Comparison of ENCODE assay signal across 16 cellular contexts in genomic region chr2:9800639-9800974, GRCh38. TPM values are rescaled to one million over a fixed set of nuclear protein-coding genes. Genes with fewer than 3 reads are reported as not detected.
DNase-seq lines count a peak whose midpoint lies in the region; ATAC-seq and TF ChIP-seq lines count a peak whose summit lies in the region.
"Had no signal": no experiment of that assay in that cellular context is flagged by ENCODE, and none has a peak within 500 bp of the region (broad histone marks: within the 10 kb centered on the region; RNA-seq: fewer than 3 reads in every experiment).

No MANE protein-coding gene starts in this region.

- no peak overlapping the region; the same call in 1 of the 2 replicates for H3K4me3 ChIP-seq in ACC112 (ENCODE audit: low read depth, low read length)
- no peak overlapping the region for H3K4me3 ChIP-seq in NT2/D1 (ENCODE audit: insufficient read length, low read depth)
- no peak overlapping the region for H3K4me3 ChIP-seq in effector memory CD4-positive, alpha-beta T cell (ENCODE audit: insufficient read depth, low read depth, low read length, poor library complexity, severe bottlenecking)
- no peak overlapping the region for H3K4me3 ChIP-seq in HAP-1
- H3K4me3 ChIP-seq: upper lobe of right lung had no signal

- no peaks in the 10 kb centered on the region for H3K9me3 Mint-ChIP-seq in neural crest cell
- H3K9me3 Mint-ChIP-seq: activated T-helper 2 cell treated with anti-CD3 and anti-CD28 coated beads, Interferon-gamma antibody, Interleukin-2, Interleukin-4, amounts not matched to agents 10 μg/mL and 5 μg/mL and 100 μg/mL, durations not matched to agents 14 hours and 24 hours and 36 hours; T-helper 2 cell treated with Interferon-gamma antibody and Interleukin-4, amounts not matched to agents 5 μg/mL and 100 μg/mL, for 36 hours had no signal

- H3K27me3 Mint-ChIP-seq in neural crest cell (ENCODE audit: low read depth), result no peaks in the 10 kb centered on the region

- peak overlapping the region; percentile 92 for H3K27ac ChIP-seq in ACC112 (ENCODE audit: low read depth, low read length)
- H3K27ac ChIP-seq in effector memory CD4-positive, alpha-beta T cell (ENCODE audit: insufficient read depth, low read length, poor library complexity, severe bottlenecking), result peak overlapping the region; percentile 81

- no peak overlapping the region for H3K4me3 Mint-ChIP-seq in neural crest cell

- in situ Hi-C loops in HAP-1 (cut with MboI; ENCODE audit: low sequenced_read_pairs), result loop anchor here (10.0 kb wide), 1 partner anchor 624 kb away; no protein-coding TSS in a partner anchor

- H3K9me3 ChIP-seq in NT2/D1 (ENCODE audit: insufficient read depth, low read length) (no peaks in the 10 kb centered on the region), HAP-1 (no peaks in the 10 kb centered on the region)
- H3K9me3 ChIP-seq in effector memory CD4-positive, alpha-beta T cell (ENCODE audit: control insufficient read depth, low read length), result no peaks in the 10 kb centered on the region
- H3K9me3 ChIP-seq: upper lobe of right lung had no signal

- no peaks in the 10 kb centered on the region for H3K27me3 ChIP-seq in ACC112 (ENCODE audit: insufficient read depth, low read length)
- no peaks in the 10 kb centered on the region for H3K27me3 ChIP-seq in NT2/D1 (ENCODE audit: insufficient read depth, insufficient read length)
- H3K27me3 ChIP-seq in effector memory CD4-positive, alpha-beta T cell (replicated peaks; ENCODE audit: control insufficient read depth, insufficient read depth, low read length, poor library complexity, severe bottlenecking), result no peaks in the 10 kb centered on the region
- H3K27me3 ChIP-seq in HAP-1 (ENCODE audit: low read depth), result no peaks in the 10 kb centered on the region
- H3K27me3 ChIP-seq: upper lobe of right lung had no signal

- TF ChIP-seq CTCF in neural crest cell (conservative IDR thresholded peaks at IDR 0.05), result no peak

- H3K9ac ChIP-seq in NT2/D1 (ENCODE audit: insufficient read length, low read depth), result peak overlapping the region; percentile 8

- no peak for ATAC-seq in GM18867 (IDR thresholded peaks at IDR 0.05; ENCODE audit: unreplicated experiment)

- H3K27ac Mint-ChIP-seq in neural crest cell (ENCODE audit: unreplicated experiment), result peak overlapping the region; percentile 50
- H3K27ac Mint-ChIP-seq: activated T-helper 2 cell treated with anti-CD3 and anti-CD28 coated beads, Interferon-gamma antibody, Interleukin-2, Interleukin-4, amounts not matched to agents 10 μg/mL and 5 μg/mL and 100 μg/mL, durations not matched to agents 14 hours and 24 hours and 36 hours had no signal

- H3K79me2 ChIP-seq in ACC112 (ENCODE audit: control insufficient read depth, insufficient read depth, low read length, unreplicated experiment), result no peaks in the 10 kb centered on the region

- H3K4me1 ChIP-seq in ACC112 (ENCODE audit: control insufficient read depth, insufficient read depth, low read length, unreplicated experiment) (peaks cover 43% of the 10 kb centered on the region), NT2/D1 (ENCODE audit: insufficient read depth, insufficient read length) (peaks cover 18% of the 10 kb centered on the region), HAP-1 (peaks cover 8% of the 10 kb centered on the region; the same call in 1 of the 2 replicates)
- peaks cover 36% of the 10 kb centered on the region for H3K4me1 ChIP-seq in effector memory CD4-positive, alpha-beta T cell (ENCODE audit: control insufficient read depth, insufficient read depth, low read length, poor library complexity, severe bottlenecking)

- no peak overlapping the region for H2AFZ ChIP-seq in ACC112 (ENCODE audit: low read length, unreplicated experiment)

- no peaks in the 10 kb centered on the region for H3K36me3 ChIP-seq in ACC112 (ENCODE audit: insufficient read depth, low read length)
- H3K36me3 ChIP-seq in NT2/D1 (ENCODE audit: insufficient read depth, insufficient read length, low read length), result no peaks in the 10 kb centered on the region
- no peaks in the 10 kb centered on the region for H3K36me3 ChIP-seq in effector memory CD4-positive, alpha-beta T cell (ENCODE audit: control insufficient read depth, insufficient read depth, low read length)
- H3K36me3 ChIP-seq in HAP-1 (replicated peaks), result no peaks in the 10 kb centered on the region
- H3K36me3 ChIP-seq: upper lobe of right lung had no signal

- no peaks in the 10 kb centered on the region for H3K36me3 Mint-ChIP-seq in neural crest cell (ENCODE audit: low read depth)

- H3K4me1 Mint-ChIP-seq in neural crest cell, result peaks cover 30% of the 10 kb centered on the region

- DNase-seq in NT2/D1 (ENCODE audit: low read depth, low spot score), result no peak
- no peak for DNase-seq in effector memory CD4-positive, alpha-beta T cell
- no peak for DNase-seq in neural crest cell (ENCODE audit: low read depth, low spot score)
- no peak for DNase-seq in HAP-1 (ENCODE audit: low spot score in 2 of 2)
- no peak for DNase-seq in globus pallidus (ENCODE audit: low spot score)
- no peak for DNase-seq in NCI-H2171 treated with DMSO at 0.1 percent for 48 hours (lab: John Stamatoyannopoulos, UW)
- DNase-seq: DMS79, KBM-7, NCI-H1436 treated with DMSO at 0.1 percent for 48 hours, NCI-H446 treated with DMSO at 0.1 percent for 48 hours, occipital lobe had no signal

RNA-seq across cellular contexts. Expression of gene TAF1B, which starts 42.7 kb away (rescaled TPM):
- 35.7 and 36.8 TPM in 2 replicates for total RNA-seq in neural crest cell
